ENCODE assay signal across 5 cellular contexts in genomic region chr22:16402874-16403399, GRCh38.
DNase-seq lines count a peak whose midpoint lies in the region; ATAC-seq, FAIRE-seq and TF ChIP-seq lines count a peak whose summit lies in the region.
"Not testable (repeated sequence)": the region's sequence is repeated elsewhere in the genome, so short reads cannot be mapped to it uniquely, and the experiment has no call there.

No MANE protein-coding gene starts in this region.

- intact Hi-C loops in K562 (cut with micrococcal nuclease) = not testable (repeated sequence)

- CTCF ChIA-PET in K562 (lab: Yijun Ruan, JAX; ENCODE audit: low intra/inter-chr PET ratio) = not testable (repeated sequence)

- in situ Hi-C loops in K562 (cut with MboI) = not testable (repeated sequence)

- H4K20me1 ChIP-seq in K562 (replicated peaks; ENCODE audit: control insufficient read depth, insufficient read depth, low read length); neural progenitor cell (ENCODE audit: low read depth): not testable (repeated sequence)

- peak; percentile 11 for FAIRE-seq in H54 (lab: Jason Lieb, UNC)
- FAIRE-seq in K562 (lab: Jason Lieb, UNC) = not testable (repeated sequence)

- not testable (repeated sequence) for H3K4me3 ChIP-seq in K562, neural progenitor cell

- H3K4me1 Mint-ChIP-seq in endothelial cell (ENCODE audit: unreplicated experiment); glutamatergic neuron (ENCODE audit: low read depth, unreplicated experiment); neural progenitor cell: not testable (repeated sequence)

- H3K9me3 Mint-ChIP-seq in endothelial cell (ENCODE audit: unreplicated experiment) (peaks cover 24% of the 10 kb centered on the region), neural progenitor cell (peaks cover 23% of the 10 kb centered on the region)
- not testable (repeated sequence) for H3K9me3 Mint-ChIP-seq in glutamatergic neuron (ENCODE audit: unreplicated experiment)

- not testable (repeated sequence) for H3K9ac ChIP-seq in K562 (ENCODE audit: insufficient read depth in 1 of 2, low read depth in 2 of 2, low read length in 2 of 2); neural progenitor cell

- not testable (repeated sequence) for H3K36me3 ChIP-seq in K562 (ENCODE audit: control insufficient read depth, insufficient read depth, low read length); neural progenitor cell

- not testable (repeated sequence) for BruUV-seq in K562 (replicated peaks; lab: Mats Ljungman, UMichigan)

- not testable (repeated sequence) for H3K9me1 ChIP-seq in K562 (ENCODE audit: control insufficient read depth, insufficient read depth, low read length)

- H3K79me2 ChIP-seq in K562 (ENCODE audit: control insufficient read depth, insufficient read depth, low read length); neural progenitor cell (ENCODE audit: low read depth): not testable (repeated sequence)

- POLR2A ChIA-PET in K562 (lab: Yijun Ruan, JAX) = not testable (repeated sequence)

- DNase-seq in H54 (ENCODE audit: insufficient read length, low spot score); K562 (ENCODE audit: extremely low read depth in 1 of 4, low spot score in 3 of 4); endothelial cell (ENCODE audit: low spot score); glutamatergic neuron; neural progenitor cell (ENCODE audit: low spot score): not testable (repeated sequence)

- TF ChIP-seq EP300 in K562 (IDR thresholded peaks at IDR 0.05; ENCODE audit: low read length) = not testable (repeated sequence)

- not testable (repeated sequence) for ATAC-seq in K562

- H3K4me1 ChIP-seq in K562 (replicated peaks in 1 of 2; ENCODE audit: control insufficient read depth in 2 of 2, insufficient read depth in 2 of 2, low read length in 2 of 2); neural progenitor cell: not testable (repeated sequence)

- WGBS in K562 (ENCODE audit: insufficient coverage, low coverage, missing lambda C conversion rate) = 18% methylated on average over 6 of the region's 6 CpGs

- TF ChIP-seq RAD21 in K562 (CRISPR knock-in tag; conservative IDR thresholded peaks at IDR 0.05 in 1 of 2, IDR thresholded peaks at IDR 0.05 in 1 of 2) = not testable (repeated sequence)

- not testable (repeated sequence) for TF ChIP-seq POLR2A in H54 (IDR thresholded peaks at IDR 0.05; ENCODE audit: low read depth, low read length); K562 (conservative IDR thresholded peaks at IDR 0.05)

- not testable (repeated sequence) for H3K27me3 ChIP-seq in K562 (ENCODE audit: control insufficient read depth in 2 of 2, insufficient read depth in 2 of 2, low read length in 2 of 2); neural progenitor cell

- peak overlapping the region; percentile 14 for H3K27ac Mint-ChIP-seq in endothelial cell (ENCODE audit: unreplicated experiment)
- H3K27ac Mint-ChIP-seq in glutamatergic neuron (ENCODE audit: unreplicated experiment); neural progenitor cell: not testable (repeated sequence)

- H3K4me3 Mint-ChIP-seq in endothelial cell (ENCODE audit: unreplicated experiment) (peak overlapping the region; percentile 56), glutamatergic neuron (ENCODE audit: unreplicated experiment) (peak overlapping the region; percentile 37), neural progenitor cell (peak overlapping the region; percentile 33)

- not testable (repeated sequence) for H3F3A ChIP-seq in neural progenitor cell (ENCODE audit: low read depth)

- not testable (repeated sequence) for TF ChIP-seq CTCF in K562 (IDR thresholded peaks at IDR 0.05 in 2 of 3, conservative IDR thresholded peaks at IDR 0.05 in 1 of 3; ENCODE audit: insufficient read depth in 2 of 3, low read depth in 1 of 3, low read length in 3 of 3); endothelial cell (IDR thresholded peaks at IDR 0.05; ENCODE audit: unreplicated experiment); glutamatergic neuron (IDR thresholded peaks at IDR 0.05; ENCODE audit: partially characterized antibody, unreplicated experiment); neural progenitor cell (IDR thresholded peaks at IDR 0.05)

- H2AFZ ChIP-seq in K562 (ENCODE audit: low read depth, low read length); neural progenitor cell (replicated peaks): not testable (repeated sequence)

- not testable (repeated sequence) for H3K4me2 ChIP-seq in K562 (ENCODE audit: insufficient read depth, low read length); neural progenitor cell

- not testable (repeated sequence) for H3K9me3 ChIP-seq in K562 (replicated peaks; ENCODE audit: control insufficient read depth, insufficient read depth, low read depth, low read length)
- peaks cover 13% of the 10 kb centered on the region for H3K9me3 ChIP-seq in neural progenitor cell (ENCODE audit: low read depth)

- not testable (repeated sequence) for H3K36me3 Mint-ChIP-seq in endothelial cell (ENCODE audit: low read depth, unreplicated experiment); glutamatergic neuron (ENCODE audit: unreplicated experiment); neural progenitor cell

- H3K27me3 Mint-ChIP-seq in endothelial cell (ENCODE audit: unreplicated experiment); glutamatergic neuron (ENCODE audit: unreplicated experiment); neural progenitor cell (ENCODE audit: insufficient read depth, low read depth): not testable (repeated sequence)

- not testable (repeated sequence) for H3K27ac ChIP-seq in K562 (ENCODE audit: extremely low read depth, low read depth, low read length); neural progenitor cell

TF ChIP-seq in K562, 482 proteins besides CTCF, POLR2A, EP300 and RAD21:
- peak; percentile 95 for TF ChIP-seq OTX1 (CRISPR knock-in tag; IDR thresholded peaks at IDR 0.05)
- 0 out of 2 replicates have a peak, but pooled peaks have one; percentile 45 for TF ChIP-seq HDAC6 (IDR thresholded peaks at IDR 0.05; ENCODE audit: low read depth, low read length)
- TF ChIP-seq ELF4 (CRISPR knock-in tag; IDR thresholded peaks at IDR 0.05) = peak; percentile 68; the same call in 1 of the 2 replicates
- TF ChIP-seq THRB (CRISPR knock-in tag; conservative IDR thresholded peaks at IDR 0.05) = 0 out of 2 replicates have a peak, but pooled peaks have one; percentile 76
- peak; percentile 96 for TF ChIP-seq NR2C1 (IDR thresholded peaks at IDR 0.05)
- TF ChIP-seq NR2C1 (tag; IDR thresholded peaks at IDR 0.05) = peak; percentile 96
- 0 out of 2 replicates have a peak, but pooled peaks have one; percentile 59 for TF ChIP-seq ZNF561 (CRISPR knock-in tag; conservative IDR thresholded peaks at IDR 0.05)
- TF ChIP-seq NR2C2 (CRISPR knock-in tag; IDR thresholded peaks at IDR 0.05) = not testable (repeated sequence)
- TF ChIP-seq NR2C2 (tag; IDR thresholded peaks at IDR 0.05) = peak; percentile 93
- 0 out of 2 replicates have a peak, but pooled peaks have one; percentile 14 for TF ChIP-seq ZBTB7A (IDR thresholded peaks at IDR 0.05; ENCODE audit: borderline replicate concordance, control insufficient read depth, low read depth, low read length)
- peak; percentile 99 for TF ChIP-seq CREBBP (IDR thresholded peaks at IDR 0.05; ENCODE audit: low read depth, low read length)
- TF ChIP-seq ZBTB26 (CRISPR knock-in tag; IDR thresholded peaks at IDR 0.05) = 0 out of 2 replicates have a peak, but pooled peaks have one; percentile 50
- TF ChIP-seq PCBP2 (IDR thresholded peaks at IDR 0.05; ENCODE audit: low read depth, low read length, poor library complexity, severe bottlenecking) = peak; percentile 40
- peak; percentile 73; the same call in 1 of the 2 replicates for TF ChIP-seq ESRRA (IDR thresholded peaks at IDR 0.05; ENCODE audit: borderline replicate concordance, low read depth)
- TF ChIP-seq HMG20A (CRISPR knock-in tag; conservative IDR thresholded peaks at IDR 0.05) = 0 out of 2 replicates have a peak, but pooled peaks have one; percentile 28
